Comparison of ENCODE assay signal across 28 cellular contexts in the genomic region with DNA sequence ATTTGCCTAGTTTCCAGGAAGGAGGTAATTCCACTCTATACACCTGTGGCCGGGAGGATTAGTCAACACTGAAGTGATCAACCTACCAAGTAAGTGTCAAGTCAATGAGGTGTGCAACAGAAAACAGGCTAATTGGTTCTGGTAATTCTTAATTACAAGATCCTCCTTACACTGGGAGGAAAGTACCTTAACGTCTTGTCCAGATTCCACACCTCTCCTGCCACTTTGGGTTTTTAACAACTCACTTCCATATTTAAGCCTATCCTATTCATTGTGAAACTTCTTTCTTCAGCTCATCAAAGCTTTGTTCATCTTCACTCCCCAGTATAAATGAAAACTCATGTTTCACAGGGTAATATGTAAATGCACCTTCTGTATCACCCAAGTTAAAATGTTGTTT. TPM values are rescaled to one million over a fixed set of nuclear protein-coding genes. Genes with fewer than 3 reads are reported as not detected.
DNase-seq lines count a peak whose midpoint lies in the region; ATAC-seq, FAIRE-seq and TF ChIP-seq lines count a peak whose summit lies in the region.
"Had no signal": no experiment of that assay in that cellular context is flagged by ENCODE, and none has a peak within 500 bp of the region (broad histone marks: within the 10 kb centered on the region; RNA-seq: fewer than 3 reads in every experiment).

No MANE protein-coding gene starts in this region.

- no peaks in the 10 kb centered on the region for H3K4me1 Mint-ChIP-seq in osteocyte (ENCODE audit: unreplicated experiment)
- H3K4me1 Mint-ChIP-seq: CD14-positive monocyte had no signal

- no peak for TF ChIP-seq POLR2A in GM12891 (IDR thresholded peaks at IDR 0.05; ENCODE audit: low read depth, low read length)

- H3K36me3 ChIP-seq in SJCRH30, result no peaks in the 10 kb centered on the region
- H3K36me3 ChIP-seq: adrenal gland, left lung, neural progenitor cell, right atrium auricular region, suprapubic skin had no signal

- peak; percentile 58 for ATAC-seq in GM18520 (IDR thresholded peaks at IDR 0.05; ENCODE audit: unreplicated experiment)
- ATAC-seq in HG03175 (IDR thresholded peaks at IDR 0.05; ENCODE audit: unreplicated experiment), result peak; percentile 41
- ATAC-seq in GM19023 (IDR thresholded peaks at IDR 0.05; ENCODE audit: unreplicated experiment), result no peak
- ATAC-seq: activated CD8-positive, alpha-beta T cell treated with anti-CD3 and anti-CD28 coated beads, Interleukin-2, amount 10 ng/mL, durations not matched to agents 7 days and 5 days; left lung had no signal

- no peaks in the 10 kb centered on the region for H3K27me3 ChIP-seq in SJCRH30
- H3K27me3 ChIP-seq: adrenal gland, left lung, neural progenitor cell, right atrium auricular region, suprapubic skin had no signal

- TF ChIP-seq CTCF in osteocyte (IDR thresholded peaks at IDR 0.05), result no peak

- H3K4me3 Mint-ChIP-seq in osteocyte (ENCODE audit: unreplicated experiment), result no peak overlapping the region
- H3K4me3 Mint-ChIP-seq: activated CD8-positive, alpha-beta T cell treated with anti-CD3 and anti-CD28 coated beads, Interleukin-2, amount 10 ng/mL, durations not matched to agents 7 days and 5 days; brain; CD14-positive monocyte; neural progenitor cell had no signal

- peaks cover 4% of the 10 kb centered on the region for H3K27me3 Mint-ChIP-seq in osteocyte (ENCODE audit: unreplicated experiment)

- H3K27ac Mint-ChIP-seq in osteocyte (ENCODE audit: unreplicated experiment), result no peak overlapping the region
- H3K27ac Mint-ChIP-seq: activated CD8-positive, alpha-beta T cell treated with anti-CD3 and anti-CD28 coated beads, Interleukin-2, amount 10 ng/mL, durations not matched to agents 7 days and 5 days; brain; CD14-positive monocyte; neural progenitor cell had no signal

- H3K4me1 ChIP-seq in SJCRH30, result no peaks in the 10 kb centered on the region; the same call in 1 of the 2 replicates
- H3K4me1 ChIP-seq: adrenal gland, left lung, neural progenitor cell, right atrium auricular region, suprapubic skin had no signal

- DNase-seq in GM12891 (ENCODE audit: insufficient read length, low spot score) (no peak), osteocyte (ENCODE audit: extremely low spot score, unreplicated experiment) (peak; percentile 4), LoVo (ENCODE audit: low spot score) (no peak), SJCRH30 (no peak)
- DNase-seq: activated CD8-positive, alpha-beta T cell treated with anti-CD3 and anti-CD28 coated beads, Interleukin-2, amount 10 ng/mL, durations not matched to agents 7 days and 5 days; activated effector memory CD4-positive, alpha-beta T cell treated with anti-CD3 and anti-CD28 coated beads, Interleukin-2, amount 50 U/mL, for 16 hours; adrenal gland; cerebellar nuclear complex; GOT3; KG1; left lung; mesendoderm; MM.1S; NCI-H2029; NCI-H446; NCI-H774; RPMI8226; stimulated activated CD4-positive, alpha-beta T cell treated with anti-CD3 and anti-CD28 coated beads, Interleukin-2, amount 100 ng/mL, for 48 hours had no signal

- no peak overlapping the region for H3K27ac ChIP-seq in SJCRH30
- H3K27ac ChIP-seq: adrenal gland, left lung, neural progenitor cell, right atrium auricular region, SK-N-MC, suprapubic skin had no signal

- H3K9me3 ChIP-seq in SJCRH30 (replicated peaks), result peaks cover 8% of the 10 kb centered on the region
- H3K9me3 ChIP-seq: adrenal gland, suprapubic skin had no signal

- peaks cover 13% of the 10 kb centered on the region for H3K9me3 Mint-ChIP-seq in osteocyte (ENCODE audit: unreplicated experiment)

- peaks cover 4% of the 10 kb centered on the region for H3K36me3 Mint-ChIP-seq in osteocyte (ENCODE audit: unreplicated experiment)
- H3K36me3 Mint-ChIP-seq: brain, CD14-positive monocyte had no signal

- FAIRE-seq in GM12891 (lab: Jason Lieb, UNC), result peak; percentile 28
- FAIRE-seq: TTC549 had no signal

- no peak overlapping the region for H3K4me3 ChIP-seq in SJCRH30
- H3K4me3 ChIP-seq: adrenal gland, left lung, neural progenitor cell, right atrium auricular region, SK-N-MC, suprapubic skin had no signal

TF ChIP-seq in GM12891, 5 proteins besides CTCF, POLR2A, EP300 and RAD21:
- no peak for TF ChIP-seq POU2F2 (IDR thresholded peaks at IDR 0.05; ENCODE audit: low read depth, low read length)
- 0 out of 2 replicates have a peak, but pooled peaks have one; percentile 22 for TF ChIP-seq SPI1 (IDR thresholded peaks at IDR 0.05; ENCODE audit: low read depth, low read length)

RNA-seq across cellular contexts. Expression of a gene that starts 22.0 kb away (rescaled TPM):
- 1.3 TPM for polyA plus RNA-seq in GM12891 (2012; ENCODE audit: low read depth, missing spikeins)
- 123 and 126 TPM in 2 replicates for total RNA-seq in osteocyte
- 118 and 139 TPM in 2 replicates for total RNA-seq in SJCRH30 (2014; rRNA removed; shearing (Covaris generic))
